Comparison of ENCODE assay signal across 32 cellular contexts in genomic region chr4:121686265-121686664, GRCh38. TPM values are rescaled to one million over a fixed set of nuclear protein-coding genes. Genes with fewer than 3 reads are reported as not detected.
DNase-seq lines count a peak whose midpoint lies in the region; ATAC-seq, FAIRE-seq and TF ChIP-seq lines count a peak whose summit lies in the region.
"Had no signal": no experiment of that assay in that cellular context is flagged by ENCODE, and none has a peak within 500 bp of the region (broad histone marks: within the 10 kb centered on the region; RNA-seq: fewer than 3 reads in every experiment).

No MANE protein-coding gene starts in this region.

- no peak for ATAC-seq in stimulated activated naive CD8-positive, alpha-beta T cell treated with anti-CD3 and anti-CD28 coated beads, Interleukin-15, amount 100 ng/mL, for 72 hours
- ATAC-seq: activated naive CD8-positive, alpha-beta T cell treated with anti-CD3 and anti-CD28 coated beads, Interleukin-2, amount 50 U/mL, for 24 hours; activated T-cell treated with anti-CD3 and anti-CD28 coated beads, Interleukin-2, amount 50 U/mL, for 4 hours; body of pancreas; heart right ventricle; mucosa of descending colon; natural killer cell treated with Interleukin-12 subunit alpha and Interleukin-12 subunit beta and Interleukin-15 and Interleukin-18, amount 100 ng/mL, for 72 hours; right cardiac atrium had no signal

- peak; percentile 50 for DNase-seq in HT-29 (ENCODE audit: low spot score)
- DNase-seq in astrocyte (ENCODE audit: low read depth) = no peak
- peak; percentile 21 for DNase-seq in osteoblast (ENCODE audit: insufficient read length, low spot score, missing footprints)
- DNase-seq in NCI-H2227 treated with DMSO at 0.1 percent for 48 hours (lab: John Stamatoyannopoulos, UW) = no peak
- DNase-seq in NCI-H226 = no peak
- no peak for DNase-seq in caudate nucleus (lab: John Stamatoyannopoulos, UW)
- DNase-seq in stimulated activated naive CD8-positive, alpha-beta T cell treated with anti-CD3 and anti-CD28 coated beads, Interleukin-15, amount 100 ng/mL, for 72 hours = no peak
- DNase-seq: ACHN; activated CD4-positive, alpha-beta T cell treated with anti-CD3 and anti-CD28 coated beads, Interleukin-2, amount 50 U/mL, for 1 hour; activated naive CD8-positive, alpha-beta T cell treated with anti-CD3 and anti-CD28 coated beads, Interleukin-2, amount 50 U/mL, for 24 hours; activated T-cell treated with anti-CD3 and anti-CD28 coated beads, Interleukin-2, amount 50 U/mL, for 4 hours; BE2C; body of pancreas; effector CD8-positive, alpha-beta T cell; foreskin melanocyte; GF-D8; H7; heart right ventricle; Karpas-422; mucosa of descending colon; NCI-H510A; OCI-M1; ovary; right cardiac atrium; SHP77 treated with DMSO at 0.1 percent for 48 hours; stimulated activated CD4-positive, alpha-beta T cell treated with anti-CD3 and anti-CD28 coated beads, Interleukin-12 subunit alpha, Interleukin-12 subunit beta, amount 100 ng/mL, for 4 hours; stimulated activated CD4-positive, alpha-beta T cell treated with anti-CD3 and anti-CD28 coated beads, Interleukin-4, amount 100 ng/mL, for 1 hour; SW 1271 had no signal

- H3K4me2 ChIP-seq in astrocyte (ENCODE audit: low read length) (no peak overlapping the region), osteoblast (ENCODE audit: insufficient read depth, low read length) (no peak overlapping the region)

- H3K9me3 ChIP-seq in astrocyte (ENCODE audit: insufficient read depth, low read depth, low read length) (no peaks in the 10 kb centered on the region), osteoblast (ENCODE audit: low read depth, low read length) (no peaks in the 10 kb centered on the region)
- H3K9me3 ChIP-seq: BE2C, body of pancreas, heart right ventricle, mucosa of descending colon, ovary, vagina had no signal

- TF ChIP-seq CTCF in astrocyte (IDR thresholded peaks at IDR 0.05; ENCODE audit: insufficient read depth, low read depth, low read length) (no peak), osteoblast (IDR thresholded peaks at IDR 0.05; ENCODE audit: extremely low read depth, low read depth, low read length) (no peak)

- H3K36me3 Mint-ChIP-seq in astrocyte (ENCODE audit: low read depth, unreplicated experiment) = peaks cover 15% of the 10 kb centered on the region

- no peaks in the 10 kb centered on the region for H3K27me3 ChIP-seq in ACC112 (ENCODE audit: insufficient read depth, low read length)
- no peaks in the 10 kb centered on the region for H3K27me3 ChIP-seq in astrocyte (ENCODE audit: insufficient read depth, low read length)
- no peaks in the 10 kb centered on the region for H3K27me3 ChIP-seq in osteoblast (ENCODE audit: insufficient read depth, low read length)
- H3K27me3 ChIP-seq: BE2C, body of pancreas, heart right ventricle, ovary, vagina had no signal

- H3K36me3 ChIP-seq in ACC112 (ENCODE audit: insufficient read depth, low read length) (peaks cover 52% of the 10 kb centered on the region), astrocyte (ENCODE audit: insufficient read depth, low read length) (peaks cover 63% of the 10 kb centered on the region), osteoblast (ENCODE audit: insufficient read depth, low read length) (peaks cover 68% of the 10 kb centered on the region)
- H3K36me3 ChIP-seq: ovary had no signal

- H3K79me2 ChIP-seq in ACC112 (ENCODE audit: control insufficient read depth, insufficient read depth, low read length, unreplicated experiment) (peaks cover 79% of the 10 kb centered on the region), astrocyte (ENCODE audit: insufficient read depth, low read length) (peaks cover 89% of the 10 kb centered on the region), osteoblast (ENCODE audit: insufficient read depth, low read length) (peaks cover 87% of the 10 kb centered on the region)

- no peak overlapping the region for H3K9ac ChIP-seq in astrocyte (ENCODE audit: low read length)

- FAIRE-seq in astrocyte (lab: Jason Lieb, UNC) = no peak
- FAIRE-seq: colon had no signal

- H3K27me3 Mint-ChIP-seq in astrocyte (ENCODE audit: low read depth, unreplicated experiment) = no peaks in the 10 kb centered on the region
- H3K27me3 Mint-ChIP-seq in stimulated activated naive CD8-positive, alpha-beta T cell treated with anti-CD3 and anti-CD28 coated beads, Interleukin-15, amount 100 ng/mL, for 72 hours = no peaks in the 10 kb centered on the region
- H3K27me3 Mint-ChIP-seq: activated naive CD8-positive, alpha-beta T cell treated with anti-CD3 and anti-CD28 coated beads, Interleukin-2, amount 50 U/mL, for 24 hours had no signal

- no peaks in the 10 kb centered on the region for H3K9me3 Mint-ChIP-seq in astrocyte (ENCODE audit: unreplicated experiment)
- no peaks in the 10 kb centered on the region for H3K9me3 Mint-ChIP-seq in stimulated activated naive CD8-positive, alpha-beta T cell treated with anti-CD3 and anti-CD28 coated beads, Interleukin-15, amount 100 ng/mL, for 72 hours
- H3K9me3 Mint-ChIP-seq: activated naive CD8-positive, alpha-beta T cell treated with anti-CD3 and anti-CD28 coated beads, Interleukin-2, amount 50 U/mL, for 24 hours; activated T-cell treated with anti-CD3 and anti-CD28 coated beads, Interleukin-2, amount 50 U/mL, for 4 hours; natural killer cell treated with Interleukin-12 subunit alpha and Interleukin-12 subunit beta and Interleukin-15 and Interleukin-18, amount 100 ng/mL, for 72 hours had no signal

- H3K4me1 ChIP-seq in ACC112 (ENCODE audit: control insufficient read depth, insufficient read depth, low read length, unreplicated experiment) (peaks cover 66% of the 10 kb centered on the region), astrocyte (ENCODE audit: insufficient read depth, low read length) (peaks cover 29% of the 10 kb centered on the region), osteoblast (ENCODE audit: insufficient read depth, low read length) (peaks cover 35% of the 10 kb centered on the region)
- H3K4me1 ChIP-seq: BE2C had no signal

- H3K4me3 ChIP-seq in ACC112 (ENCODE audit: low read depth, low read length) (no peak overlapping the region), astrocyte (ENCODE audit: insufficient read depth, low read depth, low read length) (no peak overlapping the region), osteoblast (ENCODE audit: insufficient read depth, low read length) (no peak overlapping the region)
- H3K4me3 ChIP-seq: body of pancreas, heart right ventricle, mucosa of descending colon, ovary, vagina had no signal

- no peak overlapping the region for H3K4me3 Mint-ChIP-seq in astrocyte (ENCODE audit: unreplicated experiment)
- no peak overlapping the region for H3K4me3 Mint-ChIP-seq in stimulated activated naive CD8-positive, alpha-beta T cell treated with anti-CD3 and anti-CD28 coated beads, Interleukin-15, amount 100 ng/mL, for 72 hours
- H3K4me3 Mint-ChIP-seq: activated naive CD8-positive, alpha-beta T cell treated with anti-CD3 and anti-CD28 coated beads, Interleukin-2, amount 50 U/mL, for 24 hours; activated T-cell treated with anti-CD3 and anti-CD28 coated beads, Interleukin-2, amount 50 U/mL, for 4 hours; natural killer cell treated with Interleukin-12 subunit alpha and Interleukin-12 subunit beta and Interleukin-15 and Interleukin-18, amount 100 ng/mL, for 72 hours had no signal

- H2AFZ ChIP-seq in ACC112 (ENCODE audit: low read length, unreplicated experiment) (no peak overlapping the region), astrocyte (ENCODE audit: low read depth, low read length) (no peak overlapping the region), osteoblast (ENCODE audit: low read length) (no peak overlapping the region)

- no peak overlapping the region for H3K27ac Mint-ChIP-seq in astrocyte (ENCODE audit: unreplicated experiment)
- H3K27ac Mint-ChIP-seq in stimulated activated naive CD8-positive, alpha-beta T cell treated with anti-CD3 and anti-CD28 coated beads, Interleukin-15, amount 100 ng/mL, for 72 hours = no peak overlapping the region
- H3K27ac Mint-ChIP-seq: activated naive CD8-positive, alpha-beta T cell treated with anti-CD3 and anti-CD28 coated beads, Interleukin-2, amount 50 U/mL, for 24 hours; natural killer cell treated with Interleukin-12 subunit alpha and Interleukin-12 subunit beta and Interleukin-15 and Interleukin-18, amount 100 ng/mL, for 72 hours had no signal

- peak overlapping the region; percentile 96 for H3K27ac ChIP-seq in ACC112 (ENCODE audit: low read depth, low read length)
- peak overlapping the region; percentile 5 for H3K27ac ChIP-seq in astrocyte (ENCODE audit: low read depth, low read length)
- H3K27ac ChIP-seq in osteoblast (ENCODE audit: low read depth, low read length) = peak overlapping the region; percentile 11
- H3K27ac ChIP-seq in caudate nucleus (ENCODE audit: low read depth, low read length) = no peak overlapping the region
- H3K27ac ChIP-seq: heart right ventricle, ovary, vagina had no signal

- H4K20me1 ChIP-seq in astrocyte (ENCODE audit: insufficient read depth, low read length) (peaks cover 64% of the 10 kb centered on the region), osteoblast (ENCODE audit: insufficient read depth, low read length) (peaks cover 52% of the 10 kb centered on the region)

- H3K4me1 Mint-ChIP-seq in astrocyte (ENCODE audit: low read depth, unreplicated experiment) = peaks cover 10% of the 10 kb centered on the region
- no peaks in the 10 kb centered on the region for H3K4me1 Mint-ChIP-seq in stimulated activated naive CD8-positive, alpha-beta T cell treated with anti-CD3 and anti-CD28 coated beads, Interleukin-15, amount 100 ng/mL, for 72 hours
- H3K4me1 Mint-ChIP-seq: activated naive CD8-positive, alpha-beta T cell treated with anti-CD3 and anti-CD28 coated beads, Interleukin-2, amount 50 U/mL, for 24 hours had no signal

RNA-seq across cellular contexts. Expression of gene ANXA5, which starts 10.5 kb away (rescaled TPM):
- 107 and 124 TPM in 2 replicates for total RNA-seq in HT-29 (2014; rRNA removed; shearing (Covaris generic))
- total RNA-seq in astrocyte (682 and 793 TPM in 2 replicates), osteoblast (1,038 and 1,166 TPM in 2 replicates)

Comparison
In these comparisons a context has a peak if more than half of its experiments do, and no peak if none do; other contexts are left out.
1. DNase-seq: peak in HT-29 (single experiment) and osteoblast (single experiment); none in astrocyte (single experiment), NCI-H2227 treated with DMSO at 0.1 percent for 48 hours (single experiment), NCI-H226 (single experiment), caudate nucleus (0 of 61) and stimulated activated naive CD8-positive, alpha-beta T cell treated with anti-CD3 and anti-CD28 coated beads, Interleukin-15, amount 100 ng/mL, for 72 hours (0 of 2).